33 cellular contexts compared by ENCODE assay signal in genomic region chr14:45066667-45067066, GRCh38.
"Had no signal": no experiment of that assay in that cellular context is flagged by ENCODE, and none has a peak within 500 bp of the region (broad histone marks: within the 10 kb centered on the region; RNA-seq: fewer than 3 reads in every experiment).

No MANE protein-coding gene starts in this region.

- H3K27ac ChIP-seq: body of pancreas, colonic mucosa, epithelial cell of prostate, esophagus squamous epithelium, WERI-Rb-1 had no signal

- H3K4me3 Mint-ChIP-seq: activated CD4-positive, alpha-beta memory T cell treated with anti-CD3 and anti-CD28 coated beads for 36 hours; activated CD4-positive, alpha-beta T cell treated with anti-CD3 and anti-CD28 coated beads for 36 hours; activated CD4-positive, alpha-beta T cell treated with anti-CD3 and anti-CD28 coated beads, Interleukin-2, amount 10 ng/mL, durations not matched to agents 24 days and 14 days; activated CD8-positive, alpha-beta memory T cell treated with anti-CD3 and anti-CD28 coated beads, Interleukin-2, amount 10 ng/mL, durations not matched to agents 7 days and 5 days; activated CD8-positive, alpha-beta T cell treated with anti-CD3 and anti-CD28 coated beads, Interleukin-2, amount 10 ng/mL, durations not matched to agents 7 days and 5 days; activated naive CD4-positive, alpha-beta T cell treated with anti-CD3 and anti-CD28 coated beads for 36 hours; activated naive CD4-positive, alpha-beta T cell treated with anti-CD3 and anti-CD28 coated beads, Interleukin-2, amount 50 U/mL, for 24 hours; activated naive CD8-positive, alpha-beta T cell treated with anti-CD3 and anti-CD28 coated beads for 36 hours; activated naive CD8-positive, alpha-beta T cell treated with anti-CD3 and anti-CD28 coated beads, Interleukin-2, amount 50 U/mL, for 24 hours; activated T-helper 1 cell treated with anti-CD3 and anti-CD28 coated beads, Interleukin-12 subunit alpha, Interleukin-12 subunit beta, Interleukin-2, Interleukin-4 antibody, amounts not matched to agents 30 ng/mL and 10 ng/mL and 1 ng/mL, durations not matched to agents 14 hours and 24 hours and 36 hours; effector memory CD8-positive, alpha-beta T cell had no signal

- H3K9me3 ChIP-seq: adrenal gland, body of pancreas, colonic mucosa, esophagus squamous epithelium, gastroesophageal sphincter had no signal

- H3K9me3 Mint-ChIP-seq: activated CD4-positive, alpha-beta memory T cell treated with anti-CD3 and anti-CD28 coated beads for 36 hours; activated naive CD4-positive, alpha-beta T cell treated with anti-CD3 and anti-CD28 coated beads for 36 hours; activated naive CD4-positive, alpha-beta T cell treated with anti-CD3 and anti-CD28 coated beads, Interleukin-2, amount 50 U/mL, for 24 hours; activated naive CD8-positive, alpha-beta T cell treated with anti-CD3 and anti-CD28 coated beads for 36 hours; activated naive CD8-positive, alpha-beta T cell treated with anti-CD3 and anti-CD28 coated beads, Interleukin-2, amount 50 U/mL, for 24 hours; activated T-helper 1 cell treated with anti-CD3 and anti-CD28 coated beads, Interleukin-12 subunit alpha, Interleukin-12 subunit beta, Interleukin-2, Interleukin-4 antibody, amounts not matched to agents 30 ng/mL and 10 ng/mL and 1 ng/mL, durations not matched to agents 14 hours and 24 hours and 36 hours; activated T-helper 2 cell treated with anti-CD3 and anti-CD28 coated beads, Interferon-gamma antibody, Interleukin-2, Interleukin-4, amounts not matched to agents 10 μg/mL and 5 μg/mL and 100 μg/mL, durations not matched to agents 14 hours and 24 hours and 36 hours; effector memory CD8-positive, alpha-beta T cell had no signal

- H3K36me3 ChIP-seq: adrenal gland, colonic mucosa, WERI-Rb-1 had no signal

- DNase-seq: activated CD4-positive, alpha-beta memory T cell treated with anti-CD3 and anti-CD28 coated beads for 36 hours; activated CD4-positive, alpha-beta T cell treated with anti-CD3 and anti-CD28 coated beads for 36 hours; activated CD4-positive, alpha-beta T cell treated with anti-CD3 and anti-CD28 coated beads, Interleukin-2, amount 10 ng/mL, durations not matched to agents 24 days and 14 days; activated CD4-positive, CD25-positive, alpha-beta regulatory T cell; activated CD4-positive, CD25-positive, alpha-beta regulatory T cell treated with anti-CD3 and anti-CD28 coated beads, Interleukin-2, amount 50 U/mL, for 72 hours; activated CD8-positive, alpha-beta memory T cell treated with anti-CD3 and anti-CD28 coated beads, Interleukin-2, amount 10 ng/mL, durations not matched to agents 7 days and 5 days; activated CD8-positive, alpha-beta memory T cell treated with anti-CD3 and anti-CD28 coated beads, Interleukin-2, amount 50 U/mL, for 4 hours; activated CD8-positive, alpha-beta T cell treated with anti-CD3 and anti-CD28 coated beads, Interleukin-2, amount 10 ng/mL, durations not matched to agents 7 days and 5 days; activated effector memory CD4-positive, alpha-beta T cell treated with anti-CD3 and anti-CD28 coated beads, Interleukin-2, amount 50 U/mL, for 16 hours; activated naive CD4-positive, alpha-beta T cell treated with anti-CD3 and anti-CD28 coated beads for 36 hours; activated naive CD8-positive, alpha-beta T cell treated with anti-CD3 and anti-CD28 coated beads for 36 hours; activated naive CD8-positive, alpha-beta T cell treated with anti-CD3 and anti-CD28 coated beads, Interleukin-2, amount 50 U/mL, for 24 hours; activated T-cell treated with anti-CD3 and anti-CD28 coated beads, Interleukin-2, amount 50 U/mL, for 1 hour; activated T-cell treated with anti-CD3 and anti-CD28 coated beads, Interleukin-2, amount 50 U/mL, for 48 hours; adrenal gland; amygdala; aorta; body of pancreas; central memory CD4-positive, alpha-beta T cell; cerebellar nuclear complex; colonic mucosa; effector memory CD8-positive, alpha-beta T cell; esophagus squamous epithelium; foreskin melanocyte; T-helper 2 cell; WERI-Rb-1 had no signal

- H3K27ac Mint-ChIP-seq: activated CD4-positive, alpha-beta memory T cell treated with anti-CD3 and anti-CD28 coated beads for 36 hours; activated CD4-positive, alpha-beta T cell treated with anti-CD3 and anti-CD28 coated beads for 36 hours; activated CD4-positive, alpha-beta T cell treated with anti-CD3 and anti-CD28 coated beads, Interleukin-2, amount 10 ng/mL, durations not matched to agents 24 days and 14 days; activated CD8-positive, alpha-beta memory T cell treated with anti-CD3 and anti-CD28 coated beads, Interleukin-2, amount 10 ng/mL, durations not matched to agents 7 days and 5 days; activated CD8-positive, alpha-beta T cell treated with anti-CD3 and anti-CD28 coated beads, Interleukin-2, amount 10 ng/mL, durations not matched to agents 7 days and 5 days; activated naive CD4-positive, alpha-beta T cell treated with anti-CD3 and anti-CD28 coated beads for 36 hours; activated naive CD4-positive, alpha-beta T cell treated with anti-CD3 and anti-CD28 coated beads, Interleukin-2, amount 50 U/mL, for 24 hours; activated naive CD8-positive, alpha-beta T cell treated with anti-CD3 and anti-CD28 coated beads for 36 hours; activated naive CD8-positive, alpha-beta T cell treated with anti-CD3 and anti-CD28 coated beads, Interleukin-2, amount 50 U/mL, for 24 hours; activated T-helper 1 cell treated with anti-CD3 and anti-CD28 coated beads, Interleukin-12 subunit alpha, Interleukin-12 subunit beta, Interleukin-2, Interleukin-4 antibody, amounts not matched to agents 30 ng/mL and 10 ng/mL and 1 ng/mL, durations not matched to agents 14 hours and 24 hours and 36 hours; activated T-helper 2 cell treated with anti-CD3 and anti-CD28 coated beads, Interferon-gamma antibody, Interleukin-2, Interleukin-4, amounts not matched to agents 10 μg/mL and 5 μg/mL and 100 μg/mL, durations not matched to agents 14 hours and 24 hours and 36 hours; effector memory CD8-positive, alpha-beta T cell had no signal

- H3K27me3 ChIP-seq: adrenal gland, body of pancreas, colonic mucosa, esophagus squamous epithelium, gastroesophageal sphincter had no signal

- H3K27me3 Mint-ChIP-seq: activated CD4-positive, alpha-beta memory T cell treated with anti-CD3 and anti-CD28 coated beads for 36 hours; activated CD4-positive, alpha-beta T cell treated with anti-CD3 and anti-CD28 coated beads for 36 hours; activated CD4-positive, alpha-beta T cell treated with anti-CD3 and anti-CD28 coated beads, Interleukin-2, amount 10 ng/mL, durations not matched to agents 24 days and 14 days; activated CD8-positive, alpha-beta memory T cell treated with anti-CD3 and anti-CD28 coated beads, Interleukin-2, amount 10 ng/mL, durations not matched to agents 7 days and 5 days; activated naive CD4-positive, alpha-beta T cell treated with anti-CD3 and anti-CD28 coated beads, Interleukin-2, amount 50 U/mL, for 24 hours; activated naive CD8-positive, alpha-beta T cell treated with anti-CD3 and anti-CD28 coated beads for 36 hours; activated naive CD8-positive, alpha-beta T cell treated with anti-CD3 and anti-CD28 coated beads, Interleukin-2, amount 50 U/mL, for 24 hours; effector memory CD8-positive, alpha-beta T cell had no signal

- H3K4me1 Mint-ChIP-seq: activated CD4-positive, alpha-beta T cell treated with anti-CD3 and anti-CD28 coated beads for 36 hours; activated naive CD4-positive, alpha-beta T cell treated with anti-CD3 and anti-CD28 coated beads, Interleukin-2, amount 50 U/mL, for 24 hours; activated naive CD8-positive, alpha-beta T cell treated with anti-CD3 and anti-CD28 coated beads, Interleukin-2, amount 50 U/mL, for 24 hours had no signal

- H3K4me1 ChIP-seq: body of pancreas, colonic mucosa, esophagus squamous epithelium had no signal

- ATAC-seq: activated CD4-positive, alpha-beta T cell treated with anti-CD3 and anti-CD28 coated beads for 36 hours; activated CD8-positive, alpha-beta memory T cell treated with anti-CD3 and anti-CD28 coated beads, Interleukin-2, amount 10 ng/mL, durations not matched to agents 7 days and 5 days; activated CD8-positive, alpha-beta T cell treated with anti-CD3 and anti-CD28 coated beads, Interleukin-2, amount 10 ng/mL, durations not matched to agents 7 days and 5 days; activated naive CD8-positive, alpha-beta T cell treated with anti-CD3 and anti-CD28 coated beads, Interleukin-2, amount 50 U/mL, for 24 hours; body of pancreas; effector memory CD8-positive, alpha-beta T cell; gastroesophageal sphincter had no signal

- H3K4me3 ChIP-seq: adrenal gland, body of pancreas, colonic mucosa, esophagus squamous epithelium, gastroesophageal sphincter had no signal

- FAIRE-seq: endometrium, endothelial cell of umbilical vein had no signal
